Comparison of ENCODE assay signal across 16 cellular contexts in the genomic region with DNA sequence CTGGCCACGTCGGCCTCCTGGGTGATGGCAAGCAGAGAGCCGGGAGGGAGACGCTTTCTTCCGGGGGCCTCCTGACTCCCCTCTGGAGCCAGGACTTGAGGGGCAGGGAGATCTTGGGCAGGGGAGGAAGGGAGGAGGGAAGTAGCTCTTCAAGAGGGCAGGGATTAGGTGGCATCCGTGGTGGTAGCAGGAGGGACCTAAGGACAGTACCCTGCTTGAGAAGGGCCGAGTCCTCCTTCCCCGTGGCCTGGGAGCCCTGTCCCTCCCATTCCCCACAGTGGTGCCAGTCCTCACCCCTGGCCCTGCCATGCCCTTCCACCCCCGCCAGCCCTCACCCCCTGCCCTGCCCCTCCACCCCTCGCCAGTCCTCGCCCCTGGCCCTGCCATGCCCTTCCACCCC. TPM values are rescaled to one million over a fixed set of nuclear protein-coding genes. Genes with fewer than 3 reads are reported as not detected.
DNase-seq lines count a peak whose midpoint lies in the region; ATAC-seq and TF ChIP-seq lines count a peak whose summit lies in the region.
"Had no signal": no experiment of that assay in that cellular context is flagged by ENCODE, and none has a peak within 500 bp of the region (broad histone marks: within the 10 kb centered on the region; RNA-seq: fewer than 3 reads in every experiment).

No MANE protein-coding gene starts in this region.

- no peaks in the 10 kb centered on the region for H3K4me1 Mint-ChIP-seq in activated CD4-positive, alpha-beta T cell treated with anti-CD3 and anti-CD28 coated beads, Interleukin-2, amount 10 ng/mL, durations not matched to agents 24 days and 14 days
- H3K4me1 Mint-ChIP-seq in activated CD4-positive, alpha-beta T cell treated with anti-CD3 and anti-CD28 coated beads for 36 hours: no peaks in the 10 kb centered on the region
- H3K4me1 Mint-ChIP-seq in endothelial cell (ENCODE audit: unreplicated experiment): no peaks in the 10 kb centered on the region

- H3K27me3 Mint-ChIP-seq in activated CD4-positive, alpha-beta T cell treated with anti-CD3 and anti-CD28 coated beads, Interleukin-2, amount 10 ng/mL, durations not matched to agents 24 days and 14 days: no peaks in the 10 kb centered on the region
- H3K27me3 Mint-ChIP-seq in activated CD4-positive, alpha-beta T cell treated with anti-CD3 and anti-CD28 coated beads for 36 hours: no peaks in the 10 kb centered on the region
- peaks cover 3% of the 10 kb centered on the region for H3K27me3 Mint-ChIP-seq in endothelial cell (ENCODE audit: unreplicated experiment)
- H3K27me3 Mint-ChIP-seq: B cell had no signal

- H3K9ac ChIP-seq in MM.1S (ENCODE audit: low read length): no peak overlapping the region
- H3K9ac ChIP-seq: BLaER1 treated with 17β-estradiol and CSF1 and Interleukin-3, amounts not matched to agents 10 nM and 100 nM had no signal

- H3K27ac ChIP-seq in MM.1S (ENCODE audit: low read length): no peak overlapping the region
- H3K27ac ChIP-seq: BLaER1 treated with 17β-estradiol and CSF1 and Interleukin-3, amounts not matched to agents 10 nM and 100 nM had no signal

- peak overlapping the region; percentile 37 for H3K27ac Mint-ChIP-seq in activated CD4-positive, alpha-beta T cell treated with anti-CD3 and anti-CD28 coated beads, Interleukin-2, amount 10 ng/mL, durations not matched to agents 24 days and 14 days
- no peak overlapping the region for H3K27ac Mint-ChIP-seq in activated CD4-positive, alpha-beta T cell treated with anti-CD3 and anti-CD28 coated beads for 36 hours
- peak overlapping the region; percentile 52 for H3K27ac Mint-ChIP-seq in endothelial cell (ENCODE audit: unreplicated experiment)
- H3K27ac Mint-ChIP-seq: B cell; CD8-positive, alpha-beta T cell had no signal

- H2AFZ ChIP-seq in MM.1S (ENCODE audit: low read length): no peak overlapping the region

- peaks cover 10% of the 10 kb centered on the region for H3K36me3 Mint-ChIP-seq in activated CD4-positive, alpha-beta T cell treated with anti-CD3 and anti-CD28 coated beads, Interleukin-2, amount 10 ng/mL, durations not matched to agents 24 days and 14 days (ENCODE audit: low read depth)
- H3K36me3 Mint-ChIP-seq in activated CD4-positive, alpha-beta T cell treated with anti-CD3 and anti-CD28 coated beads for 36 hours (ENCODE audit: low read depth): no peaks in the 10 kb centered on the region
- H3K36me3 Mint-ChIP-seq in endothelial cell (ENCODE audit: low read depth, unreplicated experiment): no peaks in the 10 kb centered on the region
- H3K36me3 Mint-ChIP-seq: CD8-positive, alpha-beta T cell had no signal

- no peaks in the 10 kb centered on the region for H3K9me2 ChIP-seq in MM.1S (replicated peaks; ENCODE audit: insufficient read depth, low read length)

- no peak overlapping the region for H3K4me2 ChIP-seq in MM.1S (ENCODE audit: low read depth, low read length)
- H3K4me2 ChIP-seq: BLaER1 treated with 17β-estradiol and CSF1 and Interleukin-3, amounts not matched to agents 10 nM and 100 nM had no signal

- no peak for DNase-seq in activated CD4-positive, alpha-beta T cell treated with anti-CD3 and anti-CD28 coated beads, Interleukin-2, amount 10 ng/mL, durations not matched to agents 24 days and 14 days
- no peak for DNase-seq in activated CD4-positive, alpha-beta T cell treated with anti-CD3 and anti-CD28 coated beads for 36 hours
- DNase-seq in MM.1S: peak; percentile 0
- DNase-seq in endothelial cell (ENCODE audit: low spot score): no peak
- DNase-seq in HT-29 (ENCODE audit: low spot score): no peak
- DNase-seq in NCI-H1048 (lab: John Stamatoyannopoulos, UW): no peak
- DNase-seq: 8988T; Calu3; CD8-positive, alpha-beta T cell; DMS79 treated with DMSO at 0.1 percent for 48 hours; GF-D8; GOT3; H7 had no signal

- H3K27me3 ChIP-seq in MM.1S (replicated peaks; ENCODE audit: insufficient read depth, low read length): no peaks in the 10 kb centered on the region
- H3K27me3 ChIP-seq: BLaER1 treated with 17β-estradiol and CSF1 and Interleukin-3, amounts not matched to agents 10 nM and 100 nM had no signal

- TF ChIP-seq CTCF in MM.1S (IDR thresholded peaks at IDR 0.05; ENCODE audit: low read length) (no peak), endothelial cell (IDR thresholded peaks at IDR 0.05; ENCODE audit: unreplicated experiment) (no peak)

- H4K20me1 ChIP-seq in MM.1S (ENCODE audit: insufficient read depth, low read length): no peaks in the 10 kb centered on the region

- CTCF ChIA-PET in activated CD4-positive, alpha-beta T cell treated with anti-CD3 and anti-CD28 coated beads for 36 hours (lab: Charles Lee): no interaction called here

- POLR2A ChIA-PET in activated CD4-positive, alpha-beta T cell treated with anti-CD3 and anti-CD28 coated beads for 36 hours (lab: Charles Lee): no interaction called here

- H3K4me1 ChIP-seq in MM.1S (ENCODE audit: low read length): no peaks in the 10 kb centered on the region

- H3K36me3 ChIP-seq in MM.1S (replicated peaks; ENCODE audit: insufficient read depth, low read length): no peaks in the 10 kb centered on the region

- H3K9me3 ChIP-seq in MM.1S (replicated peaks; ENCODE audit: insufficient read depth, low read length): no peaks in the 10 kb centered on the region
- H3K9me3 ChIP-seq: BLaER1 treated with 17β-estradiol and CSF1 and Interleukin-3, amounts not matched to agents 10 nM and 100 nM had no signal

- no peaks in the 10 kb centered on the region for H3K79me2 ChIP-seq in MM.1S (ENCODE audit: low read length)

- intact Hi-C loops in activated CD4-positive, alpha-beta T cell treated with anti-CD3 and anti-CD28 coated beads, Interleukin-2, amount 10 ng/mL, durations not matched to agents 24 days and 14 days (cut with micrococcal nuclease): no loop called here
- intact Hi-C loops in activated CD4-positive, alpha-beta T cell treated with anti-CD3 and anti-CD28 coated beads for 36 hours (cut with DNase I, micrococcal nuclease): no loop called here

- no peaks in the 10 kb centered on the region for H3K9me3 Mint-ChIP-seq in activated CD4-positive, alpha-beta T cell treated with anti-CD3 and anti-CD28 coated beads, Interleukin-2, amount 10 ng/mL, durations not matched to agents 24 days and 14 days
- no peaks in the 10 kb centered on the region for H3K9me3 Mint-ChIP-seq in activated CD4-positive, alpha-beta T cell treated with anti-CD3 and anti-CD28 coated beads for 36 hours (ENCODE audit: low read depth)
- no peaks in the 10 kb centered on the region for H3K9me3 Mint-ChIP-seq in endothelial cell (ENCODE audit: unreplicated experiment)
- H3K9me3 Mint-ChIP-seq: CD8-positive, alpha-beta T cell had no signal

- no peak overlapping the region for H3K4me3 ChIP-seq in MM.1S (ENCODE audit: low read length)
- H3K4me3 ChIP-seq: BLaER1 treated with 17β-estradiol and CSF1 and Interleukin-3, amounts not matched to agents 10 nM and 100 nM had no signal

- H3F3A ChIP-seq in MM.1S (ENCODE audit: insufficient read depth, low read length): no peaks in the 10 kb centered on the region

- no peak overlapping the region for H3K4me3 Mint-ChIP-seq in activated CD4-positive, alpha-beta T cell treated with anti-CD3 and anti-CD28 coated beads, Interleukin-2, amount 10 ng/mL, durations not matched to agents 24 days and 14 days
- H3K4me3 Mint-ChIP-seq in activated CD4-positive, alpha-beta T cell treated with anti-CD3 and anti-CD28 coated beads for 36 hours: no peak overlapping the region
- H3K4me3 Mint-ChIP-seq in endothelial cell (ENCODE audit: unreplicated experiment): no peak overlapping the region
- H3K4me3 Mint-ChIP-seq: B cell; CD8-positive, alpha-beta T cell had no signal

- ATAC-seq in activated CD4-positive, alpha-beta T cell treated with anti-CD3 and anti-CD28 coated beads for 36 hours: no peak
- no peak for ATAC-seq in HG03095 (IDR thresholded peaks at IDR 0.05; ENCODE audit: unreplicated experiment)
- ATAC-seq: CD8-positive, alpha-beta T cell had no signal

RNA-seq across cellular contexts. Expression of a gene that starts 12.6 kb away (rescaled TPM):
- total RNA-seq in activated CD4-positive, alpha-beta T cell treated with anti-CD3 and anti-CD28 coated beads, Interleukin-2, amount 10 ng/mL, durations not matched to agents 24 days and 14 days: 28.7 and 29.0 TPM in 2 replicates
- 10 to 100 TPM; 12.0 to 14.6 TPM for total RNA-seq in activated CD4-positive, alpha-beta T cell treated with anti-CD3 and anti-CD28 coated beads for 36 hours
- total RNA-seq in endothelial cell (ENCODE audit: unreplicated experiment): 148 TPM
- 121 and 128 TPM in 2 replicates for total RNA-seq in HT-29 (2014; rRNA removed; shearing (Covaris generic))

RNA-seq across cellular contexts. Expression of a gene that starts 12.8 kb away (rescaled TPM):
- total RNA-seq in activated CD4-positive, alpha-beta T cell treated with anti-CD3 and anti-CD28 coated beads, Interleukin-2, amount 10 ng/mL, durations not matched to agents 24 days and 14 days: 69.4 and 70.5 TPM in 2 replicates
- 10 to 100 TPM; 43.6 to 44.3 TPM for total RNA-seq in activated CD4-positive, alpha-beta T cell treated with anti-CD3 and anti-CD28 coated beads for 36 hours
- total RNA-seq in endothelial cell (ENCODE audit: unreplicated experiment): 43.0 TPM
- 35.5 and 54.7 TPM in 2 replicates for total RNA-seq in HT-29 (2014; rRNA removed; shearing (Covaris generic))

RNA-seq across cellular contexts. Expression of a gene that starts 19.2 kb away (rescaled TPM):
- 46.7 and 48.1 TPM in 2 replicates for total RNA-seq in activated CD4-positive, alpha-beta T cell treated with anti-CD3 and anti-CD28 coated beads, Interleukin-2, amount 10 ng/mL, durations not matched to agents 24 days and 14 days
- 10 to 100 TPM; 10.1 to 11.1 TPM for total RNA-seq in activated CD4-positive, alpha-beta T cell treated with anti-CD3 and anti-CD28 coated beads for 36 hours
- total RNA-seq in endothelial cell (ENCODE audit: unreplicated experiment): 17.5 TPM
- 10.3 and 18.4 TPM in 2 replicates for total RNA-seq in HT-29 (2014; rRNA removed; shearing (Covaris generic))

RNA-seq across cellular contexts. Expression of a gene that starts 19.7 kb away (rescaled TPM):
- total RNA-seq in activated CD4-positive, alpha-beta T cell treated with anti-CD3 and anti-CD28 coated beads, Interleukin-2, amount 10 ng/mL, durations not matched to agents 24 days and 14 days: 20.6 and 21.2 TPM in 2 replicates
- 10 to 100 TPM; 12.5 to 15.0 TPM for total RNA-seq in activated CD4-positive, alpha-beta T cell treated with anti-CD3 and anti-CD28 coated beads for 36 hours
- 14.1 TPM for total RNA-seq in endothelial cell (ENCODE audit: unreplicated experiment)
- 16.1 and 21.2 TPM in 2 replicates for total RNA-seq in HT-29 (2014; rRNA removed; shearing (Covaris generic))

RNA-seq across cellular contexts. Expression of a gene that starts 40.2 kb away (rescaled TPM):
- total RNA-seq in activated CD4-positive, alpha-beta T cell treated with anti-CD3 and anti-CD28 coated beads, Interleukin-2, amount 10 ng/mL, durations not matched to agents 24 days and 14 days: 92.3 and 92.8 TPM in 2 replicates
- total RNA-seq in activated CD4-positive, alpha-beta T cell treated with anti-CD3 and anti-CD28 coated beads for 36 hours: 10 to 100 TPM; 69.7 to 77.5 TPM
- total RNA-seq in endothelial cell (ENCODE audit: unreplicated experiment): 0.36 TPM
- 0.23 TPM in 1 of 2 replicates, not detected in the other for total RNA-seq in HT-29 (2014; rRNA removed; shearing (Covaris generic))
